ENCODE assay signal across 14 cellular contexts in the genomic region with DNA sequence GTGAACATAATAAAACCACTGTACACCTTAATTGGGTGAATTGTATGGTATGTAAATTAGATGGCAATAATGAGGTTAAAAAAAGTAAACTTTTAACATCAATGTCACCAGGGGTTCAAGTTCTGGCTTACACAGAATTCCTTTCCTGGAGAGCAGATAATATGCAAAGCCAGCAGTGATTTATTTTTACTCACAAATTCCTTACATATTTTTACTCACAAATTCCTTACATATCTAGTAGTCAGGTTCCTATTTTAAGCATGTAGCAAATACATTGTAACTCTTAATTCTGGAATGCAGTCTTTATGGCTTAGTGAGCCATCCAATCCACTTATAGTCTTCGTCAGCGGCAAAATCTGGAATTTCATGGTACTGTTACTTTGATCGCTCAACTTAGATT. TPM values are rescaled to one million over a fixed set of nuclear protein-coding genes. Genes with fewer than 3 reads are reported as not detected.
DNase-seq lines count a peak whose midpoint lies in the region; ATAC-seq, FAIRE-seq and TF ChIP-seq lines count a peak whose summit lies in the region.
"Had no signal": no experiment of that assay in that cellular context is flagged by ENCODE, and none has a peak within 500 bp of the region (broad histone marks: within the 10 kb centered on the region; RNA-seq: fewer than 3 reads in every experiment).

No MANE protein-coding gene starts in this region.

- FAIRE-seq in G401.6 (lab: Jason Lieb, UNC): peak; percentile 99

- POLR2A ChIA-PET in PC-3 (lab: Charles Lee; ENCODE audit: unreplicated experiment): no interaction called here

- no peaks in the 10 kb centered on the region for H3F3A ChIP-seq in PC-3 (ENCODE audit: low read length, unreplicated experiment)

- no peaks in the 10 kb centered on the region for H3K36me3 ChIP-seq in PC-3 (ENCODE audit: low read depth, low read length)

- CTCF ChIA-PET in PC-3 (lab: Charles Lee): no interaction called here

- H3K79me2 ChIP-seq in PC-3 (ENCODE audit: low read length): peaks cover 32% of the 10 kb centered on the region

- H3K9ac ChIP-seq in PC-3 (ENCODE audit: low read length): no peak overlapping the region

- no peak for ATAC-seq in PC-3
- no peak for ATAC-seq in GM19467 (IDR thresholded peaks at IDR 0.05; ENCODE audit: unreplicated experiment)
- ATAC-seq: right cardiac atrium had no signal

- 0 out of 2 replicates have a peak overlapping the region, but pooled peaks have one; percentile 11 for H2AFZ ChIP-seq in PC-3 (ENCODE audit: low read length)

- peaks cover 13% of the 10 kb centered on the region for H3K4me1 ChIP-seq in PC-3 (ENCODE audit: insufficient read depth, low read length)

- no peak overlapping the region for H3K27ac ChIP-seq in PC-3 (ENCODE audit: low read length)

- no peaks in the 10 kb centered on the region for H3K9me2 ChIP-seq in PC-3 (replicated peaks; ENCODE audit: low read length)

- 0 out of 2 replicates have a peak overlapping the region, but pooled peaks have one; percentile 19 for H3K4me3 ChIP-seq in PC-3 (ENCODE audit: low read length)
- no peak overlapping the region for H3K4me3 ChIP-seq in choroid plexus epithelial cell (ENCODE audit: low read depth, low read length)

- H4K20me1 ChIP-seq in PC-3 (ENCODE audit: low read length): no peaks in the 10 kb centered on the region

- peak; percentile 62 for DNase-seq in PC-3
- DNase-seq in choroid plexus epithelial cell (ENCODE audit: low read depth): peak; percentile 67
- peak; percentile 62 for DNase-seq in non-pigmented ciliary epithelial cell (ENCODE audit: low read depth)
- no peak for DNase-seq in activated CD8-positive, alpha-beta memory T cell treated with anti-CD3 and anti-CD28 coated beads for 24 hours
- no peak for DNase-seq in NK-92 treated with Interleukin-12 subunit alpha and Interleukin-12 subunit beta, amount 100 ng/mL, for 24 hours (lab: John Stamatoyannopoulos, UW)
- DNase-seq: activated CD4-positive, alpha-beta memory T cell treated with anti-CD3 and anti-CD28 coated beads, Interleukin-2, amount 10 ng/mL, durations not matched to agents 7 days and 5 days; activated naive CD4-positive, alpha-beta T cell; cerebellar nuclear complex; immature natural killer cell; MM.1S; right cardiac atrium had no signal

- TF ChIP-seq CTCF in PC-3 (conservative IDR thresholded peaks at IDR 0.05; ENCODE audit: low read depth, low read length): no peak
- no peak for TF ChIP-seq CTCF in choroid plexus epithelial cell (conservative IDR thresholded peaks at IDR 0.05; ENCODE audit: low read depth, low read length)

- H3K27me3 ChIP-seq in PC-3 (ENCODE audit: low read length): no peaks in the 10 kb centered on the region
- H3K27me3 ChIP-seq: esophagus muscularis mucosa had no signal

- peak overlapping the region; percentile 41 for H3K4me2 ChIP-seq in PC-3 (ENCODE audit: low read length)

- intact Hi-C loops in PC-3 (cut with micrococcal nuclease): loop anchor here (5.0 kb wide), 2 partner anchors 34 to 159 kb away; partner anchors contain the start of gene RBP7

- no peaks in the 10 kb centered on the region for H3K9me3 ChIP-seq in PC-3 (ENCODE audit: low read length)
- H3K9me3 ChIP-seq: esophagus muscularis mucosa had no signal

- BruUV-seq in PC-3 (replicated peaks; lab: Mats Ljungman, UMichigan): no TSS peak

RNA-seq across cellular contexts. Expression of gene UBE4B, which starts 1.3 kb away (rescaled TPM):
- total RNA-seq in PC-3 (2014; rRNA removed): 37.9 and 42.1 TPM in 2 replicates

RNA-seq across cellular contexts. Expression of gene RBP7, which starts 34.4 kb away (rescaled TPM):
- total RNA-seq in PC-3 (2014; rRNA removed): 6.0 and 7.5 TPM in 2 replicates
- total RNA-seq: activated CD4-positive, alpha-beta memory T cell treated with anti-CD3 and anti-CD28 coated beads, Interleukin-2, amount 10 ng/mL, durations not matched to agents 7 days and 5 days had no signal

Comparison
In these comparisons a context has a peak if more than half of its experiments do, and no peak if none do; other contexts are left out.
1. DNase-seq: peak in PC-3 (single experiment), choroid plexus epithelial cell (single experiment) and non-pigmented ciliary epithelial cell (single experiment); none in activated CD8-positive, alpha-beta memory T cell treated with anti-CD3 and anti-CD28 coated beads for 24 hours (single experiment) and NK-92 treated with Interleukin-12 subunit alpha and Interleukin-12 subunit beta, amount 100 ng/mL, for 24 hours (single experiment).